In the genomic region with DNA sequence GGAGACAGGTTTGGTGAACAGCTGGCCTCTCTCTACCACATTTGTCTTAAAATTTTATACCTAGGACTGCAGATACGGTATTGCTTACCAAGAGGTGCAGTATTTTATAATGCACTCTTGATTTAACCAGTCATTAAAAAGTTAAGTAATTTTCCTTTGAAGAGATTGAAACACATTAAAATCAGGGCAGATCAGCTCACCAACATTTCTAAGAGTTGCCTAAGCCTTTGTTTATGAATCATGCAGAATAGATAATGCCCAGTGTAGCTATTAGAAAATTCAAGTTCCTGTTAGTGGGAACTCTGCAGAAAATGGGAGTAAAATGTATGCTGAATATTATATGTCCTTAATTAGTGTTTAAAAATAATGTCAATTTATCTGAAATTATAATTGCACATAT, we compare ENCODE assay signal across 27 cellular contexts.
"Had no signal": no experiment of that assay in that cellular context is flagged by ENCODE, and none has a peak within 500 bp of the region (broad histone marks: within the 10 kb centered on the region; RNA-seq: fewer than 3 reads in every experiment).

No MANE protein-coding gene starts in this region.

- ATAC-seq: effector memory CD8-positive, alpha-beta T cell; gastrocnemius medialis; left lobe of liver; mucosa of descending colon; natural killer cell treated with Interleukin-12 subunit alpha and Interleukin-12 subunit beta and Interleukin-15 and Interleukin-18, amount 100 ng/mL, for 72 hours; sciatic nerve; stimulated activated naive CD8-positive, alpha-beta T cell treated with anti-CD3 and anti-CD28 coated beads, Interleukin-15, amount 100 ng/mL, for 72 hours; upper lobe of right lung had no signal

- H3K36me3 ChIP-seq: esophagus squamous epithelium, gastrocnemius medialis, prostate gland, right atrium auricular region, suprapubic skin, transverse colon, upper lobe of right lung, uterus had no signal

- H3K27me3 ChIP-seq: esophagus squamous epithelium, gastrocnemius medialis, right atrium auricular region, suprapubic skin, transverse colon, upper lobe of right lung, uterus had no signal

- H3K9me3 ChIP-seq: esophagus squamous epithelium, gastrocnemius medialis, mucosa of descending colon, prostate gland, right atrium auricular region, suprapubic skin, transverse colon, upper lobe of right lung, uterus had no signal

- DNase-seq: cortex of kidney; effector memory CD8-positive, alpha-beta T cell; erythroblast; esophagus squamous epithelium; foreskin fibroblast; gastrocnemius medialis; head of caudate nucleus; mucosa of descending colon; naive B cell; nucleus accumbens; stimulated activated CD4-positive, alpha-beta T cell treated with anti-CD3 and anti-CD28 coated beads, Interleukin-12 subunit alpha, Interleukin-12 subunit beta, amount 100 ng/mL, for 4 hours; stimulated activated CD4-positive, alpha-beta T cell treated with anti-CD3 and anti-CD28 coated beads, Interleukin-1b, Interleukin-23, amount 100 ng/mL, for 48 hours; stimulated activated CD4-positive, alpha-beta T cell treated with anti-CD3 and anti-CD28 coated beads, Interleukin-4, amount 100 ng/mL, for 1 hour; stimulated activated CD8-positive, alpha-beta memory T cell treated with anti-CD3 and anti-CD28 coated beads, Interleukin-4, amount 100 ng/mL, for 48 hours; stimulated activated naive CD4-positive, alpha-beta T cell; stimulated activated naive CD8-positive, alpha-beta T cell treated with anti-CD3 and anti-CD28 coated beads, Interleukin-15, amount 100 ng/mL, for 72 hours; transverse colon; upper lobe of right lung; uterus had no signal

- H3K4me1 ChIP-seq: gastrocnemius medialis, prostate gland, right atrium auricular region, transverse colon, upper lobe of right lung, uterus had no signal

- H3K4me3 ChIP-seq: esophagus squamous epithelium, gastrocnemius medialis, lung, mucosa of descending colon, prostate gland, right atrium auricular region, smooth muscle cell, suprapubic skin, transverse colon, upper lobe of right lung, uterus had no signal
